In genomic region chr7:30897770-30898169, GRCh38 we compare ENCODE assay signal across 16 cellular contexts. TPM values are rescaled to one million over a fixed set of nuclear protein-coding genes. Genes with fewer than 3 reads are reported as not detected.
DNase-seq lines count a peak whose midpoint lies in the region; ATAC-seq and TF ChIP-seq lines count a peak whose summit lies in the region.
"Had no signal": no experiment of that assay in that cellular context is flagged by ENCODE, and none has a peak within 500 bp of the region (broad histone marks: within the 10 kb centered on the region; RNA-seq: fewer than 3 reads in every experiment).

No MANE protein-coding gene starts in this region.

- no peaks in the 10 kb centered on the region for H3K9me3 ChIP-seq in body of pancreas
- H3K9me3 ChIP-seq in upper lobe of left lung: no peaks in the 10 kb centered on the region
- no peaks in the 10 kb centered on the region for H3K9me3 ChIP-seq in aorta (ENCODE audit: control insufficient read depth, low read length)
- H3K9me3 ChIP-seq: SK-N-SH had no signal

- TF ChIP-seq POLR2A in body of pancreas (IDR thresholded peaks at IDR 0.05): no peak
- no peak for TF ChIP-seq POLR2A in upper lobe of left lung (IDR thresholded peaks at IDR 0.05)

- TF ChIP-seq EP300 in upper lobe of left lung (IDR thresholded peaks at IDR 0.05): no peak

- H3K4me3 Mint-ChIP-seq in Calu3 (ENCODE audit: low read depth, unreplicated experiment): peak overlapping the region; percentile 15
- no peak overlapping the region for H3K4me3 Mint-ChIP-seq in nephron progenitor cell

- H3K36me3 Mint-ChIP-seq in Calu3 (ENCODE audit: insufficient read depth, unreplicated experiment) (peaks cover 19% of the 10 kb centered on the region), nephron progenitor cell (ENCODE audit: low read depth) (no peaks in the 10 kb centered on the region)

- BruUV-seq in Calu3 (replicated peaks; lab: Mats Ljungman, UMichigan): no TSS peak

- H3K27ac Mint-ChIP-seq in Calu3 (ENCODE audit: unreplicated experiment) (peak overlapping the region; percentile 62), nephron progenitor cell (peak overlapping the region; percentile 37)

- 69% methylated on average over 2 of the region's 2 CpGs for WGBS in body of pancreas, 2 donors
- WGBS in upper lobe of left lung, 2 donors: 69 to 80% methylated on average over 2 of the region's 2 CpGs
- WGBS in aorta, 2 donors: 96 to 98% methylated on average over 2 of the region's 2 CpGs

- intact Hi-C loops in Calu3 (cut with micrococcal nuclease; ENCODE audit: unreplicated experiment): loop anchor here (1.0 to 2.0 kb wide), 3 partner anchors 45 to 97 kb away; no protein-coding TSS in a partner anchor
- intact Hi-C loops in body of pancreas (cut with DNase I): no loop called here
- intact Hi-C loops in aorta (cut with DNase I): no loop called here

- H3K4me1 ChIP-seq in body of pancreas: peaks cover 79% of the 10 kb centered on the region
- H3K4me1 ChIP-seq in upper lobe of left lung: peaks cover 77 to 94% (median 87%) of the 10 kb centered on the region in 4 donors
- peaks cover 0 to 4% of the 10 kb centered on the region in 2 donors for H3K4me1 ChIP-seq in aorta (ENCODE audit: control insufficient read depth in 1 of 2, insufficient read depth in 2 of 2, low read length in 2 of 2)

- ATAC-seq in body of pancreas: no peak
- no peak for ATAC-seq in upper lobe of left lung (ENCODE audit: low FRiP score in 2 of 2)
- ATAC-seq in aorta (ENCODE audit: low FRiP score): no peak
- ATAC-seq in GM18907 (IDR thresholded peaks at IDR 0.05; ENCODE audit: unreplicated experiment): no peak
- ATAC-seq: GM12878, Panc1 had no signal

- CTCF ChIA-PET in Calu3 (lab: Charles Lee): interaction anchor here (0.7 to 1.8 kb wide), 12 partner anchors 8 to 140 kb away, joined by 3 to 10 read pairs (median 4); partner anchors contain the start of gene AQP1

- H3K4me3 ChIP-seq in body of pancreas: no peak overlapping the region
- peak overlapping the region in 1 of 4 donors; percentile 2 for H3K4me3 ChIP-seq in upper lobe of left lung
- H3K4me3 ChIP-seq in aorta (ENCODE audit: low read length in 2 of 2): no peak overlapping the region
- H3K4me3 ChIP-seq: GM12878 had no signal

- no peaks in the 10 kb centered on the region for H3K27me3 ChIP-seq in body of pancreas
- no peaks in the 10 kb centered on the region for H3K27me3 ChIP-seq in upper lobe of left lung
- H3K27me3 ChIP-seq in aorta (ENCODE audit: control insufficient read depth in 1 of 2, insufficient read depth in 2 of 2, low read length in 1 of 2): no peaks in the 10 kb centered on the region

- no peaks in the 10 kb centered on the region for H3K9me3 Mint-ChIP-seq in Calu3 (ENCODE audit: low read depth, unreplicated experiment)
- H3K9me3 Mint-ChIP-seq in nephron progenitor cell: no peaks in the 10 kb centered on the region

- H3K27ac ChIP-seq in body of pancreas (peak overlapping the region; percentile 81 to 85 (median 84)), upper lobe of left lung (peak overlapping the region; percentile 79 to 85 (median 83)), aorta (ENCODE audit: low read depth in 1 of 2, low read length in 2 of 2) (no peak overlapping the region)

- H3K36me3 ChIP-seq in body of pancreas (replicated peaks in 1 of 2; ENCODE audit: insufficient read depth in 1 of 2, low read depth in 2 of 2): no peaks in the 10 kb centered on the region
- H3K36me3 ChIP-seq in upper lobe of left lung: no peaks in the 10 kb centered on the region
- H3K36me3 ChIP-seq in aorta (ENCODE audit: control insufficient read depth in 1 of 2, insufficient read depth in 2 of 2, low read length in 1 of 2): no peaks in the 10 kb centered on the region

- H3K4me1 Mint-ChIP-seq in Calu3 (ENCODE audit: low read depth, unreplicated experiment) (peaks cover 44% of the 10 kb centered on the region), nephron progenitor cell (peaks cover 47% of the 10 kb centered on the region)

- TF ChIP-seq CTCF in Calu3 (IDR thresholded peaks at IDR 0.05; ENCODE audit: unreplicated experiment) (no peak), body of pancreas (IDR thresholded peaks at IDR 0.05) (no peak), nephron progenitor cell (IDR thresholded peaks at IDR 0.05) (no peak), upper lobe of left lung (IDR thresholded peaks at IDR 0.05) (no peak)

- DNase-seq in Calu3 (no peak), body of pancreas (no peak), nephron progenitor cell (no peak), upper lobe of left lung (no peak), aorta (no peak), AML-193 (lab: John Stamatoyannopoulos, UW) (no peak)
- DNase-seq: Kasumi-1, NCI-H1105 treated with DMSO at 0.1 percent for 48 hours, NCI-H187, NCI-H446, NCI-H774, Right ventricle myocardium superior, SK-N-SH had no signal

- no peaks in the 10 kb centered on the region for H3K27me3 Mint-ChIP-seq in Calu3 (ENCODE audit: unreplicated experiment)
- peaks cover 3% of the 10 kb centered on the region for H3K27me3 Mint-ChIP-seq in nephron progenitor cell (ENCODE audit: low read depth, poor library complexity)

RNA-seq across cellular contexts. Expression of gene AQP1, which starts 13.9 kb away (rescaled TPM):
- total RNA-seq in Calu3 (2022) (1.7 and 2.6 TPM in 2 replicates), body of pancreas (100 to 1,000 TPM; 197 to 204 TPM), upper lobe of left lung (1,000 to 10,000 TPM in 1 of 6 donors, 100 to 1,000 TPM in 5; 113 to 1,228 (median 802) TPM), aorta (1,000 to 10,000 TPM in 1 of 2 donors, 100 to 1,000 TPM in 1; 680 to 1,062 TPM)
- 100 to 1,000 TPM; 370 to 962 TPM for polyA plus RNA-seq in aorta

Comparison
In these comparisons a context has a peak if more than half of its experiments do, and no peak if none do; other contexts are left out.
1. H3K27ac ChIP-seq: peak in body of pancreas (4 of 4) and upper lobe of left lung (4 of 4); none in aorta (0 of 2).
2. RNA of gene AQP1, which starts 13.9 kb away (total RNA-seq): 680 to 1,062 TPM in aorta, 113 to 1,228 TPM in upper lobe of left lung and 197 to 204 TPM in body of pancreas; 1.7 to 2.6 TPM in Calu3; every median in the first group is over 10 times any median in the second.